ENCODE assay signal across 8 cellular contexts in genomic region chr17:81684442-81684911, GRCh38. TPM values are rescaled to one million over a fixed set of nuclear protein-coding genes. Genes with fewer than 3 reads are reported as not detected.
A peak's percentile ranks its signal among the peaks of the same experiment; 100 is the strongest.
DNase-seq lines count a peak whose midpoint lies in the region; ATAC-seq and TF ChIP-seq lines count a peak whose summit lies in the region.

No MANE protein-coding gene starts in this region.

- peaks cover 23 to 27% of the 10 kb centered on the region in 2 donors for H3K4me1 ChIP-seq in gastrocnemius medialis

- TF ChIP-seq CTCF in foreskin fibroblast (IDR thresholded peaks at IDR 0.05; ENCODE audit: low read depth, low read length) (no peak), gastrocnemius medialis (IDR thresholded peaks at IDR 0.05 in 4 of 5, conservative IDR thresholded peaks at IDR 0.05 in 1 of 5) (no peak)

- in situ Hi-C loops in gastrocnemius medialis (cut with MboI; ENCODE audit: low sequenced_read_pairs in 4 of 4), result no loop called here

- TF ChIP-seq POLR2A in gastrocnemius medialis (IDR thresholded peaks at IDR 0.05), result no peak

- peaks cover 0 to 39% of the 10 kb centered on the region in 2 donors for H3K36me3 ChIP-seq in gastrocnemius medialis

- H3K27me3 ChIP-seq in gastrocnemius medialis, result no peaks in the 10 kb centered on the region

- H3K9me3 ChIP-seq in gastrocnemius medialis, result no peaks in the 10 kb centered on the region

- intact Hi-C loops in gastrocnemius medialis (cut with DNase I; ENCODE audit: low total_unique reads), result no loop called here

- no peaks in the 10 kb centered on the region for H3K27me3 Mint-ChIP-seq in T-cell

- CTCF ChIA-PET in T-cell (lab: Charles Lee), result no interaction called here

- H3K9me3 Mint-ChIP-seq in T-cell, result no peaks in the 10 kb centered on the region

- H3K27ac Mint-ChIP-seq in T-cell, result peak overlapping the region; percentile 66 to 78

- peak overlapping the region; percentile 81 to 93 for H3K4me3 ChIP-seq in foreskin fibroblast (ENCODE audit: low read depth in 1 of 2, low read length in 2 of 2)
- H3K4me3 ChIP-seq in gastrocnemius medialis, result peak overlapping the region; percentile 90 to 99 (median 97)

- H3K27ac ChIP-seq in gastrocnemius medialis, result peak overlapping the region; percentile 73 to 91 (median 82)

- POLR2A ChIA-PET in T-cell (lab: Charles Lee), result no interaction called here

- peaks cover 24% of the 10 kb centered on the region for H3K36me3 Mint-ChIP-seq in T-cell

- ATAC-seq in T-cell (replicated peaks in 1 of 4) (peak in 1 of 4 experiments; percentile 2), gastrocnemius medialis (no peak)

- peak overlapping the region; percentile 78 to 92 (median 82) for H3K4me3 Mint-ChIP-seq in T-cell

- peak; percentile 46 for DNase-seq in activated CD4-positive, alpha-beta T cell treated with anti-CD3 and anti-CD28 coated beads for 48 hours
- DNase-seq in activated CD4-positive, alpha-beta T cell treated with anti-CD3 and anti-CD28 coated beads, Interleukin-2, amount 50 U/mL, for 1 hour, result no peak
- DNase-seq in T-cell, result no peak
- DNase-seq in foreskin fibroblast, result peak; percentile 86 to 94
- no peak for DNase-seq in gastrocnemius medialis
- DNase-seq in middle frontal gyrus (ENCODE audit: extremely low spot score, low spot score), result no peak
- no peak for DNase-seq in iPS-NIHi7 (ENCODE audit: extremely low spot score)
- DNase-seq in NCI-H1694 (lab: John Stamatoyannopoulos, UW), result no peak

- H3K4me1 Mint-ChIP-seq in T-cell, result peaks cover 39 to 48% (median 42%) of the 10 kb centered on the region in 3 donors

RNA-seq across cellular contexts. Expression of gene HGS, which starts 0.7 kb away (rescaled TPM):
- total RNA-seq in T-cell (100 to 1,000 TPM; 114 to 205 (median 181) TPM), gastrocnemius medialis (100 to 1,000 TPM in 3 of 4 donors, 10 to 100 TPM in 1; 62.1 to 150 (median 113) TPM)

RNA-seq across cellular contexts. Expression of gene ARL16, which starts 0.9 kb away (rescaled TPM):
- total RNA-seq in T-cell, result 10 to 100 TPM; 30.9 to 51.0 (median 39.3) TPM
- 10 to 100 TPM; 12.9 to 23.6 (median 20.0) TPM for total RNA-seq in gastrocnemius medialis

RNA-seq across cellular contexts. Expression of gene CCDC137, which starts 17.9 kb away (rescaled TPM):
- 10 to 100 TPM; 15.9 to 33.9 (median 30.0) TPM for total RNA-seq in T-cell
- 10 to 100 TPM in 2 of 4 donors, 1 to 10 TPM in 2; 6.7 to 17.1 (median 11.2) TPM for total RNA-seq in gastrocnemius medialis

RNA-seq across cellular contexts. Expression of gene OXLD1, which starts 18.1 kb away (rescaled TPM):
- total RNA-seq in T-cell (10 to 100 TPM; 34.1 to 93.3 (median 68.1) TPM), gastrocnemius medialis (10 to 100 TPM; 15.5 to 32.2 (median 22.2) TPM)

RNA-seq across cellular contexts. Expression of gene MRPL12, which starts 18.7 kb away (rescaled TPM):
- total RNA-seq in T-cell (10 to 100 TPM; 18.5 to 33.5 (median 31.4) TPM), gastrocnemius medialis (100 to 1,000 TPM in 2 of 4 donors, 10 to 100 TPM in 2; 79.1 to 117 (median 94.1) TPM)

Comparison
In these comparisons a context has a peak if more than half of its experiments do, and no peak if none do; other contexts are left out.
1. DNase-seq: peak in activated CD4-positive, alpha-beta T cell treated with anti-CD3 and anti-CD28 coated beads for 48 hours (single experiment) and foreskin fibroblast (2 of 2); none in activated CD4-positive, alpha-beta T cell treated with anti-CD3 and anti-CD28 coated beads, Interleukin-2, amount 50 U/mL, for 1 hour (single experiment), T-cell (0 of 34), gastrocnemius medialis (0 of 2), middle frontal gyrus (single experiment), iPS-NIHi7 (single experiment) and NCI-H1694 (single experiment).